In the genomic region with DNA sequence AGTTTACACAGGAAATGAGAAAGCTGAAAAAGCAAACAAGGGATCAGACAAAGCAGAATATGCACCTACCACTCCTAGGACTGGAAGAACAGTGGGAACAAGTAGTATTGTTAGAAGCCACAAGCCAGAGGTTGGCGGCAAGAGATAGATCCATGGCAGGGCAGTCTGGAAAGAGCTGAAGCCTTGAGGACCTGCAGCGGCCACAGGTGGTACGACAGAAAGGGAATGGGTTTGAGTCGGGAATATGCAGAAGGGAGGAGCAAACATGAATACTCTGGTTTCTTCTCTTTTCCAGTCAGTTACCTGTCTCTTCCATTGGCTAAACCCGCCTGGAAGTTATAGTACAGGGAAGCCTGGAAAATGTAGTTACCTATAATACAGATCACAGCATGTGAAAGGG, we compare ENCODE assay signal across 1 cellular context.
TF ChIP-seq lines count a peak whose summit lies in the region.

No MANE protein-coding gene starts in this region.

TF ChIP-seq in GM23338, 12 proteins besides CTCF, POLR2A, EP300 and RAD21 (continued from another document):
- TF ChIP-seq, protein P1, sequence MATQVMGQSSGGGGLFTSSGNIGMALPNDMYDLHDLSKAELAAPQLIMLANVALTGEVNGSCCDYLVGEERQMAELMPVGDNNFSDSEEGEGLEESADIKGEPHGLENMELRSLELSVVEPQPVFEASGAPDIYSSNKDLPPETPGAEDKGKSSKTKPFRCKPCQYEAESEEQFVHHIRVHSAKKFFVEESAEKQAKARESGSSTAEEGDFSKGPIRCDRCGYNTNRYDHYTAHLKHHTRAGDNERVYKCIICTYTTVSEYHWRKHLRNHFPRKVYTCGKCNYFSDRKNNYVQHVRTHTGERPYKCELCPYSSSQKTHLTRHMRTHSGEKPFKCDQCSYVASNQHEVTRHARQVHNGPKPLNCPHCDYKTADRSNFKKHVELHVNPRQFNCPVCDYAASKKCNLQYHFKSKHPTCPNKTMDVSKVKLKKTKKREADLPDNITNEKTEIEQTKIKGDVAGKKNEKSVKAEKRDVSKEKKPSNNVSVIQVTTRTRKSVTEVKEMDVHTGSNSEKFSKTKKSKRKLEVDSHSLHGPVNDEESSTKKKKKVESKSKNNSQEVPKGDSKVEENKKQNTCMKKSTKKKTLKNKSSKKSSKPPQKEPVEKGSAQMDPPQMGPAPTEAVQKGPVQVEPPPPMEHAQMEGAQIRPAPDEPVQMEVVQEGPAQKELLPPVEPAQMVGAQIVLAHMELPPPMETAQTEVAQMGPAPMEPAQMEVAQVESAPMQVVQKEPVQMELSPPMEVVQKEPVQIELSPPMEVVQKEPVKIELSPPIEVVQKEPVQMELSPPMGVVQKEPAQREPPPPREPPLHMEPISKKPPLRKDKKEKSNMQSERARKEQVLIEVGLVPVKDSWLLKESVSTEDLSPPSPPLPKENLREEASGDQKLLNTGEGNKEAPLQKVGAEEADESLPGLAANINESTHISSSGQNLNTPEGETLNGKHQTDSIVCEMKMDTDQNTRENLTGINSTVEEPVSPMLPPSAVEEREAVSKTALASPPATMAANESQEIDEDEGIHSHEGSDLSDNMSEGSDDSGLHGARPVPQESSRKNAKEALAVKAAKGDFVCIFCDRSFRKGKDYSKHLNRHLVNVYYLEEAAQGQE (IDR thresholded peaks at IDR 0.05; ENCODE audit: unreplicated experiment): no peak
